In the genomic region with DNA sequence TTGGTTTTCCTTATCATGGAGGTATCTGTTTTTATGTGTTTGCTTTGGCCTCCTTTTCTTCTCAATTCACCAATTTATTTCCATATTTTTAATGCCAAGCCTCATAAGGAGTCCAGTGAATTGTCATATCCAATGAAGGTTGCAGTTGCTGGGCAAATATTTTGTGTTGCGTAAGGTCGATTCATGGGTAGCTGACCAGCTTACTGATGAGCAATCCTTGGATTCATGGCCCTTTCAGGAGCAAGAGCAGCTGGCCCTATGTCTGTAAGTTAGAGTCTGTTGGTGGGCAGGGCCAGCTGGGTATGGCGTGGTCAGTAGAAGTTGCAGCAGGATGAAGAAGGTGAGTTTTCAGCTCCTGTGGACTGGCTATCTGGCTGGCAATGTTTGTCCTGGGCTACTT, we compare ENCODE assay signal across 20 cellular contexts.
DNase-seq lines count a peak whose midpoint lies in the region; ATAC-seq, FAIRE-seq and TF ChIP-seq lines count a peak whose summit lies in the region.
"Had no signal": no experiment of that assay in that cellular context is flagged by ENCODE, and none has a peak within 500 bp of the region (broad histone marks: within the 10 kb centered on the region; RNA-seq: fewer than 3 reads in every experiment).

No MANE protein-coding gene starts in this region.

- H3K4me2 ChIP-seq in A549, result no peak overlapping the region; the same call in 2 of the 3 replicates

- no peak for TF ChIP-seq EP300 in A549 (IDR thresholded peaks at IDR 0.05)

- CTCF ChIA-PET in A549 (lab: Yijun Ruan, JAX), result interaction anchor here (1.4 to 1.7 kb wide), 3 partner anchors 12 to 183 kb away, joined by 5 to 7 read pairs (median 5); partner anchors contain the start of gene PFKFB3

- peaks cover 11 to 15% of the 10 kb centered on the region in 2 donors for H3K9me3 Mint-ChIP-seq in stimulated activated naive B cell treated with anti-CD40 and anti-IgM and Interleukin-4, amounts not matched to agents 10 μg/mL and 1 μg/mL and 100 μg/mL, for 72 hours

- no peaks in the 10 kb centered on the region for H3K27me3 ChIP-seq in layer of hippocampus (ENCODE audit: control insufficient read depth, insufficient read depth, low read length)
- H3K27me3 ChIP-seq: ascending aorta, testis had no signal

- H3K4me1 Mint-ChIP-seq in stimulated activated naive B cell treated with anti-CD40 and anti-IgM and Interleukin-4, amounts not matched to agents 10 μg/mL and 1 μg/mL and 100 μg/mL, for 72 hours, result peaks cover 23 to 32% of the 10 kb centered on the region in 2 donors
- H3K4me1 Mint-ChIP-seq: WTC11 had no signal

- no peak for FAIRE-seq in A549 (lab: Jason Lieb, UNC)

- no peak for TF ChIP-seq RAD21 in A549 (conservative IDR thresholded peaks at IDR 0.05 in 1 of 2, IDR thresholded peaks at IDR 0.05 in 1 of 2)

- H3K4me3 ChIP-seq in A549, result no peak overlapping the region
- H3K4me3 ChIP-seq: ascending aorta, HAP-1, lung, testis had no signal

- peaks cover 19% of the 10 kb centered on the region; the same call in 2 of the 3 replicates for H3K4me1 ChIP-seq in A549
- H3K4me1 ChIP-seq: HAP-1, testis had no signal

- H3K9me3 ChIP-seq in A549, result peaks cover 32% of the 10 kb centered on the region
- H3K9me3 ChIP-seq: ascending aorta, testis had no signal

- no peak overlapping the region for H3K4me3 Mint-ChIP-seq in stimulated activated naive B cell treated with anti-CD40 and anti-IgM and Interleukin-4, amounts not matched to agents 10 μg/mL and 1 μg/mL and 100 μg/mL, for 72 hours
- H3K4me3 Mint-ChIP-seq: nephron, WTC11 had no signal

- TF ChIP-seq POLR2A in A549 (IDR thresholded peaks at IDR 0.05; ENCODE audit: low read length), result no peak

- H3K27ac ChIP-seq in A549, result peak overlapping the region in 1 of 2 experiments; percentile 66; a peak in 4 of 6 replicates
- H3K27ac ChIP-seq in caudate nucleus (ENCODE audit: low read depth, low read length), result peak overlapping the region; percentile 32
- H3K27ac ChIP-seq in layer of hippocampus (ENCODE audit: low read depth, low read length), result peak overlapping the region; percentile 62
- H3K27ac ChIP-seq: ascending aorta, RWPE1, testis had no signal

- WGBS in A549 (ENCODE audit: missing lambda C conversion rate), result 74% methylated on average over 3 of the region's 3 CpGs

- POLR2A ChIA-PET in A549 (lab: Yijun Ruan, JAX), result interaction anchor here (0.6 to 1.7 kb wide), 2 partner anchors 94 to 183 kb away, joined by 4 to 6 read pairs; partner anchors contain the start of gene PFKFB3

- TF ChIP-seq CTCF in A549 (IDR thresholded peaks at IDR 0.05), result no peak

- ATAC-seq in A549, result peak; percentile 68 to 74; a peak in 4 of 6 replicates
- ATAC-seq in stimulated activated naive B cell treated with anti-CD40 and anti-IgM and Interleukin-4, amounts not matched to agents 10 μg/mL and 1 μg/mL and 100 μg/mL, for 72 hours (replicated peaks), result no peak
- no peak for ATAC-seq in HG02852 (IDR thresholded peaks at IDR 0.05; ENCODE audit: unreplicated experiment)
- ATAC-seq: WTC11 had no signal

- DNase-seq in A549 (ENCODE audit: low read depth in 1 of 2, low spot score in 1 of 2), result peak in 1 of 2 experiments; percentile 48
- DNase-seq in HCEC 1CT, result peak; percentile 50
- DNase-seq in caudate nucleus (lab: John Stamatoyannopoulos, UW), result no peak
- DNase-seq in stimulated activated naive B cell treated with anti-CD40 and anti-IgM and Interleukin-4, amounts not matched to agents 10 μg/mL and 1 μg/mL and 100 μg/mL, for 72 hours, result no peak
- no peak for DNase-seq in germinal center (ENCODE audit: low spot score)
- no peak for DNase-seq in stimulated activated CD4-positive, alpha-beta T cell treated with anti-CD3 and anti-CD28 coated beads, Interleukin-4, amount 100 ng/mL, for 1 hour
- DNase-seq: activated gamma-delta T cell, foreskin melanocyte, NCI-H1092 treated with DMSO at 0.1 percent for 48 hours, NCI-H2171, T-helper 1 cell, testis had no signal

- no peak overlapping the region for H3K27ac Mint-ChIP-seq in stimulated activated naive B cell treated with anti-CD40 and anti-IgM and Interleukin-4, amounts not matched to agents 10 μg/mL and 1 μg/mL and 100 μg/mL, for 72 hours
- H3K27ac Mint-ChIP-seq: nephron, WTC11 had no signal

- no peaks in the 10 kb centered on the region for H3K27me3 Mint-ChIP-seq in stimulated activated naive B cell treated with anti-CD40 and anti-IgM and Interleukin-4, amounts not matched to agents 10 μg/mL and 1 μg/mL and 100 μg/mL, for 72 hours

- peaks cover 4 to 24% of the 10 kb centered on the region in 2 donors for H3K36me3 Mint-ChIP-seq in stimulated activated naive B cell treated with anti-CD40 and anti-IgM and Interleukin-4, amounts not matched to agents 10 μg/mL and 1 μg/mL and 100 μg/mL, for 72 hours

TF ChIP-seq in A549, 52 proteins besides CTCF, POLR2A, EP300 and RAD21:
- TF ChIP-seq BHLHE40 (IDR thresholded peaks at IDR 0.05; ENCODE audit: low read depth, low read length) (no peak), CEBPB (IDR thresholded peaks at IDR 0.05) (peak; percentile 52 to 82; a peak in 3 of 4 replicates), POLR2AphosphoS2 (conservative IDR thresholded peaks at IDR 0.05; ENCODE audit: low read length) (no peak), HEYL (CRISPR knock-in tag; IDR thresholded peaks at IDR 0.05) (no peak), RFX5 (IDR thresholded peaks at IDR 0.05) (peak; percentile 42; the same call in 1 of the 2 replicates), CHD2 (IDR thresholded peaks at IDR 0.05; ENCODE audit: low read length, partially characterized antibody) (no peak), ELK1 (IDR thresholded peaks at IDR 0.05; ENCODE audit: low read depth, low read length) (no peak), RNF2 (IDR thresholded peaks at IDR 0.05; ENCODE audit: borderline replicate concordance, low read depth) (no peak), ESRRA (IDR thresholded peaks at IDR 0.05; ENCODE audit: borderline replicate concordance, low read length) (no peak)
- TF ChIP-seq, protein P1, sequence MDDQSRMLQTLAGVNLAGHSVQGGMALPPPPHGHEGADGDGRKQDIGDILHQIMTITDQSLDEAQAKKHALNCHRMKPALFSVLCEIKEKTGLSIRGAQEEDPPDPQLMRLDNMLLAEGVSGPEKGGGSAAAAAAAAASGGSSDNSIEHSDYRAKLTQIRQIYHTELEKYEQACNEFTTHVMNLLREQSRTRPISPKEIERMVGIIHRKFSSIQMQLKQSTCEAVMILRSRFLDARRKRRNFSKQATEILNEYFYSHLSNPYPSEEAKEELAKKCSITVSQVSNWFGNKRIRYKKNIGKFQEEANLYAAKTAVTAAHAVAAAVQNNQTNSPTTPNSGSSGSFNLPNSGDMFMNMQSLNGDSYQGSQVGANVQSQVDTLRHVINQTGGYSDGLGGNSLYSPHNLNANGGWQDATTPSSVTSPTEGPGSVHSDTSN (IDR thresholded peaks at IDR 0.05), result no peak

Comparison
In these comparisons a context has a peak if more than half of its experiments do, and no peak if none do; other contexts are left out.
1. ATAC-seq: peak in A549 (2 of 2); none in stimulated activated naive B cell treated with anti-CD40 and anti-IgM and Interleukin-4, amounts not matched to agents 10 μg/mL and 1 μg/mL and 100 μg/mL, for 72 hours (0 of 2) and HG02852 (single experiment).